ENCODE assay signal across 15 cellular contexts in the genomic region with DNA sequence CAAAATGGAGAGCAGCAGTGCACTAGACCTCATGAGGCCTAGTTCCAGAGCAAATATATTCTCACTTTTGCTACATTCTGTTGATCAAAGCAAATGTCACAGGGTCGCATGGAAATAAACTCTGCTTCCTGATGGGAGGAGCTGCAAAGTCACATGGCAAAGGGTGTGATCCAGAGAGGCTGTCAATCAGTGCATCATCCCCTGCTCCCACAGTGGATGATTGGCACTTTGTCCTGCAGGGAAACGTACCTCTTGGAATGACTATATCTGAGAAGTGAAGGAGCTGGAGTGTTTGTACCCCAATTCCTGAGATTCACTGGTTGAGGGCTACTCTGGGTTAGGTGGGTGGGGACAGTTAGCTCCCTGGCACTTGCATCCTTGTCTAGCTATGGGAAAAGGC.
DNase-seq lines count a peak whose midpoint lies in the region; ATAC-seq, FAIRE-seq and TF ChIP-seq lines count a peak whose summit lies in the region.
"Had no signal": no experiment of that assay in that cellular context is flagged by ENCODE, and none has a peak within 500 bp of the region (broad histone marks: within the 10 kb centered on the region; RNA-seq: fewer than 3 reads in every experiment).

No MANE protein-coding gene starts in this region.

- no peaks in the 10 kb centered on the region for H4K20me1 ChIP-seq in H1 (replicated peaks in 1 of 2; ENCODE audit: control insufficient read depth in 1 of 2, insufficient read depth in 2 of 2, low read length in 2 of 2)
- H4K20me1 ChIP-seq: BLaER1 treated with 17β-estradiol and CSF1 and Interleukin-3, amounts not matched to agents 10 nM and 100 nM had no signal

- H3K4ac ChIP-seq in H1 (replicated peaks; ENCODE audit: insufficient read length, low read depth, low read length) = no peak overlapping the region

- H2BK12ac ChIP-seq in H1 (ENCODE audit: low read depth, low read length) = 0 out of 2 replicates have a peak overlapping the region, but pooled peaks have one; percentile 12

- H3K56ac ChIP-seq in H1 (replicated peaks; ENCODE audit: insufficient read length, low read depth, low read length) = no peak overlapping the region

- no peak overlapping the region for H4K5ac ChIP-seq in H1 (ENCODE audit: insufficient read length, low read depth, low read length)

- peak overlapping the region; percentile 79 for H3K27ac Mint-ChIP-seq in neural crest cell (ENCODE audit: unreplicated experiment)
- H3K27ac Mint-ChIP-seq: CD8-positive, alpha-beta T cell had no signal

- H3K9me3 Mint-ChIP-seq in neural crest cell = no peaks in the 10 kb centered on the region
- H3K9me3 Mint-ChIP-seq: CD8-positive, alpha-beta T cell; H9 had no signal

- H2BK15ac ChIP-seq in H1 (ENCODE audit: low read length) = no peak overlapping the region

- no peak overlapping the region for H3K23ac ChIP-seq in H1 (ENCODE audit: insufficient read length)

- no peak for FAIRE-seq in H1 (lab: Jason Lieb, UNC)

- H3K14ac ChIP-seq in H1 (ENCODE audit: insufficient read length) = no peak overlapping the region

- TF ChIP-seq CTCF in right atrium auricular region (IDR thresholded peaks at IDR 0.05) = no peak
- no peak for TF ChIP-seq CTCF in H1 (IDR thresholded peaks at IDR 0.05; ENCODE audit: control extremely low read depth in 1 of 3, insufficient read depth in 1 of 3, low read depth in 1 of 3, low read length in 3 of 3)
- TF ChIP-seq CTCF in neural crest cell (conservative IDR thresholded peaks at IDR 0.05) = no peak

- H3K4me1 ChIP-seq in right atrium auricular region (peaks cover 0 to 55% of the 10 kb centered on the region in 2 donors), H1 (replicated peaks in 1 of 4; ENCODE audit: control insufficient read depth in 3 of 4, insufficient read depth in 4 of 4, low read length in 3 of 4) (peaks cover 0 to 7% (median 3%) of the 10 kb centered on the region in 4 experiments; a peak in 5 of 7 replicates)

- DNase-seq in right atrium auricular region (ENCODE audit: low spot score) = no peak
- no peak for DNase-seq in left cardiac atrium
- DNase-seq in H1 (ENCODE audit: low read depth in 1 of 2, low spot score in 2 of 2) = no peak
- no peak for DNase-seq in neural crest cell (ENCODE audit: low read depth, low spot score)
- DNase-seq in foreskin melanocyte = no peak
- DNase-seq: 8988T; Calu3; CD8-positive, alpha-beta T cell; DMS79 treated with DMSO at 0.1 percent for 48 hours; GF-D8; GOT3; H9 had no signal

- no peak for TF ChIP-seq POLR2A in H1 (IDR thresholded peaks at IDR 0.05; ENCODE audit: control extremely low read depth in 1 of 2, low read depth in 2 of 2, low read length in 2 of 2)

- no peaks in the 10 kb centered on the region for H3K79me2 ChIP-seq in H1 (ENCODE audit: control insufficient read depth in 1 of 2, insufficient read depth in 2 of 2, low read length in 2 of 2)

- H3K4me2 ChIP-seq in H1 (ENCODE audit: insufficient read depth in 1 of 2, low read depth in 2 of 2, low read length in 2 of 2) = no peak overlapping the region

- WGBS in H1 (ENCODE audit: extremely low coverage in 1 of 2, insufficient coverage in 1 of 2, insufficient read length in 1 of 2, insufficient replicate concordance in 2 of 2, low coverage in 1 of 2, low lambda C conversion rate in 2 of 2, missing lambda C conversion rate in 1 of 2), 2 experiments = 78% methylated on average over 2 of the region's 2 CpGs; no CpG with 5 or more reads in 1 of the 2 experiments

- no peak overlapping the region for H2AK5ac ChIP-seq in H1 (ENCODE audit: low read depth, low read length)

- no peak overlapping the region for H4K91ac ChIP-seq in H1 (replicated peaks; ENCODE audit: insufficient read length, low read length)

- H3K4me1 Mint-ChIP-seq in neural crest cell = peaks cover 48% of the 10 kb centered on the region

- no peaks in the 10 kb centered on the region for H3K9me3 ChIP-seq in right atrium auricular region
- H3K9me3 ChIP-seq in H1 (ENCODE audit: insufficient read depth in 2 of 2, low read depth in 1 of 2, low read length in 1 of 2) = no peaks in the 10 kb centered on the region

- H3K18ac ChIP-seq in H1 (ENCODE audit: extremely low read depth, low read length) = no peak overlapping the region

- H3K23me2 ChIP-seq in H1 (ENCODE audit: low read depth, low read length) = no peaks in the 10 kb centered on the region

- no peak overlapping the region for H4K8ac ChIP-seq in H1 (ENCODE audit: extremely low read depth, insufficient read depth, low read length)

- TF ChIP-seq RAD21 in H1 (IDR thresholded peaks at IDR 0.05 in 1 of 2, conservative IDR thresholded peaks at IDR 0.05 in 1 of 2; ENCODE audit: low read depth in 2 of 2, low read length in 2 of 2) = no peak

- intact Hi-C loops in left cardiac atrium (cut with DNase I) = no loop called here

- no peaks in the 10 kb centered on the region; the same call in 1 of the 2 replicates for H3K79me1 ChIP-seq in H1 (ENCODE audit: low read depth, low read length)

- H3K27me3 Mint-ChIP-seq in neural crest cell (ENCODE audit: low read depth) = no peaks in the 10 kb centered on the region

- H3K36me3 ChIP-seq in right atrium auricular region (no peaks in the 10 kb centered on the region), H1 (ENCODE audit: control insufficient read depth in 2 of 4, insufficient read depth in 4 of 4, low read length in 3 of 4) (no peaks in the 10 kb centered on the region)

- H2BK20ac ChIP-seq in H1 (ENCODE audit: low read length) = no peak overlapping the region

- peak overlapping the region; percentile 7 to 80 for H3K27ac ChIP-seq in right atrium auricular region
- H3K27ac ChIP-seq in H1 (ENCODE audit: low read depth, low read length) = no peak overlapping the region
- H3K27ac ChIP-seq: BLaER1 treated with 17β-estradiol and CSF1 and Interleukin-3, amounts not matched to agents 10 nM and 100 nM had no signal

- H3K4me3 Mint-ChIP-seq in neural crest cell = no peak overlapping the region
- H3K4me3 Mint-ChIP-seq: CD8-positive, alpha-beta T cell; H9 had no signal

- no peak overlapping the region for H3K4me3 ChIP-seq in right atrium auricular region
- H3K4me3 ChIP-seq in H1 (ENCODE audit: extremely low read depth in 1 of 4, insufficient read depth in 2 of 4, low read depth in 3 of 4, low read length in 4 of 4) = no peak overlapping the region
- H3K4me3 ChIP-seq: BLaER1 treated with 17β-estradiol and CSF1 and Interleukin-3, amounts not matched to agents 10 nM and 100 nM had no signal

- H3K27me3 ChIP-seq in right atrium auricular region (no peaks in the 10 kb centered on the region), H1 (replicated peaks in 1 of 4; ENCODE audit: control insufficient read depth in 3 of 4, extremely low read depth in 1 of 4, insufficient read depth in 3 of 4, low read length in 3 of 4) (no peaks in the 10 kb centered on the region)
- H3K27me3 ChIP-seq: BLaER1 treated with 17β-estradiol and CSF1 and Interleukin-3, amounts not matched to agents 10 nM and 100 nM had no signal

- ATAC-seq in left cardiac atrium = no peak
- no peak for ATAC-seq in GM18520 (IDR thresholded peaks at IDR 0.05; ENCODE audit: unreplicated experiment)
- no peak for ATAC-seq in GM19351 (IDR thresholded peaks at IDR 0.05; ENCODE audit: unreplicated experiment)
- ATAC-seq: CD8-positive, alpha-beta T cell had no signal

- no peaks in the 10 kb centered on the region for H3K36me3 Mint-ChIP-seq in neural crest cell (ENCODE audit: low read depth)
- H3K36me3 Mint-ChIP-seq: CD8-positive, alpha-beta T cell had no signal

- no peak for TF ChIP-seq EP300 in H1 (IDR thresholded peaks at IDR 0.05; ENCODE audit: borderline replicate concordance in 1 of 2, low read depth in 2 of 2, low read length in 2 of 2)

- no peak overlapping the region for H2AFZ ChIP-seq in H1 (ENCODE audit: low read length)

- POLR2A ChIA-PET in H1 (lab: Charles Lee; ENCODE audit: partially characterized antibody) = no interaction called here

- no peak overlapping the region for H3K9ac ChIP-seq in H1 (replicated peaks in 1 of 4; ENCODE audit: extremely low read depth in 1 of 4, low read depth in 3 of 4, low read length in 3 of 4)
- H3K9ac ChIP-seq: BLaER1 treated with 17β-estradiol and CSF1 and Interleukin-3, amounts not matched to agents 10 nM and 100 nM had no signal

- CTCF ChIA-PET in H1 (lab: Charles Lee; ENCODE audit: partially characterized antibody) = interaction anchor here (1.1 kb wide), 1 partner anchor 14 kb away, joined by 3 read pairs; no protein-coding TSS in a partner anchor

- H2BK120ac ChIP-seq in H1 (replicated peaks; ENCODE audit: low read depth, low read length) = no peak overlapping the region

- no peak overlapping the region for H2BK5ac ChIP-seq in H1 (ENCODE audit: low read depth, low read length)

TF ChIP-seq in H1, 55 proteins besides CTCF, POLR2A, EP300 and RAD21 (continues in another document):
- no peak for TF ChIP-seq KDM5A (IDR thresholded peaks at IDR 0.05; ENCODE audit: low read length)
